10 cellular contexts compared by ENCODE assay signal in the genomic region with DNA sequence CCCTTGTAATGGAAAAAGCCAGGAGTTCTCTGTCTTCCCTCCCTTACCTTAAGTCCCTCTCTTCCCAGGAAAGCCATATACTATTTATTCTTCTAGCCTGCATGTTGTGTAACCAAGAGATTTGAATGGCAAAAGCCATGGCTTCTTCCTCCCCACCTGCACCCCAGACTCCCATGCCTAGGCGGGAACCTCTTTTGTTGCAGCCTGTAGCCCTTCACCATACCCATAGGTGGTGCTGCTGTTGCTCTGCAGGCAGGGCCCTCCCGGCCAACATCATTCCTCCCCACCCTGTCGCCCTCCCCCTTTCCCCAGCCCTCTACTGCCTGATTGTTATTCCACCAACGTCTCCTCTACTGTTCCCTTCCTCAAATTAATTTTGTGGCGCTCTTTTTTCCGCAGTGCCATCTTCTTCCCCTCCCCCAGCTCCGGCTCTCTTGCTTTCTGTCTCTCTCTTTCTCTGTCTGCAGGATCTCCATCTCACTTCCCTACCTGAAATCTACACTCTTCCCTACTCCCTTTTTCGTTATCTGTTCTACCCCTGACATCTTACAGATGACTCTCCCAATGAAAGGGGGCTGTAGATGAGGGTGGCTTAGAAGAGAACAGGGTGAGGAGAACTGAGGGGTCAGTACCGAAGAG. TPM values are rescaled to one million over a fixed set of nuclear protein-coding genes. Genes with fewer than 3 reads are reported as not detected.
DNase-seq lines count a peak whose midpoint lies in the region; ATAC-seq and TF ChIP-seq lines count a peak whose summit lies in the region.
"Had no signal": no experiment of that assay in that cellular context is flagged by ENCODE, and none has a peak within 500 bp of the region (broad histone marks: within the 10 kb centered on the region; RNA-seq: fewer than 3 reads in every experiment).

No MANE protein-coding gene starts in this region.

- H2AFZ ChIP-seq in GM23338, result no peak overlapping the region
- no peak overlapping the region for H2AFZ ChIP-seq in smooth muscle cell (ENCODE audit: low read depth)

- H3K4me1 ChIP-seq in BLaER1 treated with 17β-estradiol and CSF1 and Interleukin-3, amounts not matched to agents 10 nM and 100 nM, result peaks cover 10 to 69% (median 54%) of the 10 kb centered on the region in 10 experiments
- H3K4me1 ChIP-seq in GM23338 (ENCODE audit: insufficient read depth) (peaks cover 51% of the 10 kb centered on the region), smooth muscle cell (ENCODE audit: low read depth) (peaks cover 20% of the 10 kb centered on the region)

- peaks cover 2% of the 10 kb centered on the region; the same call in 2 of the 3 replicates for H3K36me3 Mint-ChIP-seq in GM23338 (ENCODE audit: low read depth)
- peaks cover 19% of the 10 kb centered on the region for H3K36me3 Mint-ChIP-seq in endothelial cell (ENCODE audit: low read depth, unreplicated experiment)
- H3K36me3 Mint-ChIP-seq in T-helper 2 cell treated with Interferon-gamma antibody and Interleukin-4, amounts not matched to agents 5 μg/mL and 100 μg/mL, for 36 hours (ENCODE audit: low read depth), result peaks cover 2% of the 10 kb centered on the region

- H3K9me3 ChIP-seq in BLaER1 treated with 17β-estradiol and CSF1 and Interleukin-3, amounts not matched to agents 10 nM and 100 nM (replicated peaks in 1 of 11), result no peaks in the 10 kb centered on the region
- H3K9me3 ChIP-seq in smooth muscle cell (replicated peaks; ENCODE audit: low read depth), result no peaks in the 10 kb centered on the region

- H3K4me2 ChIP-seq in BLaER1 treated with 17β-estradiol and CSF1 and Interleukin-3, amounts not matched to agents 10 nM and 100 nM, result peak overlapping the region in 9 of 11 experiments; percentile 49 to 92 (median 83); a peak in 17 of 22 replicates
- H3K4me2 ChIP-seq in GM23338, result peak overlapping the region; percentile 78
- H3K4me2 ChIP-seq in smooth muscle cell, result no peak overlapping the region

- peak overlapping the region in 2 of 10 experiments; percentile 21; a peak in 2 of 20 replicates for H3K4me3 ChIP-seq in BLaER1 treated with 17β-estradiol and CSF1 and Interleukin-3, amounts not matched to agents 10 nM and 100 nM
- H3K4me3 ChIP-seq in GM23338 (peak overlapping the region; percentile 43), smooth muscle cell (no peak overlapping the region)

- peaks cover 18 to 63% (median 47%) of the 10 kb centered on the region in 11 experiments; a peak in 20 of 22 replicates for H4K20me1 ChIP-seq in BLaER1 treated with 17β-estradiol and CSF1 and Interleukin-3, amounts not matched to agents 10 nM and 100 nM
- H4K20me1 ChIP-seq in GM23338 (replicated peaks; ENCODE audit: insufficient read depth) (no peaks in the 10 kb centered on the region), smooth muscle cell (ENCODE audit: low read depth) (peaks cover 42% of the 10 kb centered on the region)

- peak; percentile 79 to 94 for TF ChIP-seq CTCF in GM23338 (conservative IDR thresholded peaks at IDR 0.05; ENCODE audit: low read depth in 2 of 2)
- TF ChIP-seq CTCF in endothelial cell (IDR thresholded peaks at IDR 0.05; ENCODE audit: unreplicated experiment), result peak; percentile 54
- peak; percentile 28 for TF ChIP-seq CTCF in smooth muscle cell (IDR thresholded peaks at IDR 0.05; ENCODE audit: borderline replicate concordance, insufficient read depth, poor library complexity, severe bottlenecking)

- H3K27me3 Mint-ChIP-seq in GM23338 (ENCODE audit: insufficient read depth, low read depth, poor library complexity) (peaks cover 2% of the 10 kb centered on the region), endothelial cell (ENCODE audit: unreplicated experiment) (no peaks in the 10 kb centered on the region)
- no peaks in the 10 kb centered on the region for H3K27me3 Mint-ChIP-seq in T-helper 2 cell treated with Interferon-gamma antibody and Interleukin-4, amounts not matched to agents 5 μg/mL and 100 μg/mL, for 36 hours (ENCODE audit: low read depth)
- H3K27me3 Mint-ChIP-seq: IgD-negative memory B cell had no signal

- H3K4me1 Mint-ChIP-seq in GM23338 (peaks cover 63% of the 10 kb centered on the region), endothelial cell (ENCODE audit: unreplicated experiment) (peaks cover 42% of the 10 kb centered on the region)
- peaks cover 1% of the 10 kb centered on the region for H3K4me1 Mint-ChIP-seq in T-helper 2 cell treated with Interferon-gamma antibody and Interleukin-4, amounts not matched to agents 5 μg/mL and 100 μg/mL, for 36 hours (ENCODE audit: low read depth)

- DNase-seq in GM23338 (ENCODE audit: low spot score) (peak; percentile 93), NCI-H774 (lab: John Stamatoyannopoulos, UW) (peak; percentile 77), endothelial cell (ENCODE audit: low spot score) (peak; percentile 57), smooth muscle cell (lab: John Stamatoyannopoulos, UW; ENCODE audit: unreplicated experiment) (no peak)
- DNase-seq in activated effector memory CD4-positive, alpha-beta T cell treated with Interleukin-2 at 50 U/mL for 16 hours, result no peak
- DNase-seq in T-helper 2 cell treated with Interferon-gamma antibody and Interleukin-4, amounts not matched to agents 5 μg/mL and 100 μg/mL, for 36 hours (ENCODE audit: low spot score), result no peak

- H3K27ac Mint-ChIP-seq in GM23338 (peak overlapping the region; percentile 99), endothelial cell (ENCODE audit: unreplicated experiment) (no peak overlapping the region)
- H3K27ac Mint-ChIP-seq in T-helper 2 cell treated with Interferon-gamma antibody and Interleukin-4, amounts not matched to agents 5 μg/mL and 100 μg/mL, for 36 hours, result no peak overlapping the region
- H3K27ac Mint-ChIP-seq: IgD-negative memory B cell had no signal

- H3K36me3 ChIP-seq in BLaER1 treated with 17β-estradiol and CSF1 and Interleukin-3, amounts not matched to agents 10 nM and 100 nM, result peaks cover 45 to 95% (median 66%) of the 10 kb centered on the region in 11 experiments
- H3K36me3 ChIP-seq in GM23338 (ENCODE audit: insufficient read depth) (no peaks in the 10 kb centered on the region; the same call in 1 of the 2 replicates), smooth muscle cell (ENCODE audit: low read depth) (no peaks in the 10 kb centered on the region)

- ATAC-seq in GM23338, result peak; percentile 89
- ATAC-seq in HG03342 (IDR thresholded peaks at IDR 0.05; ENCODE audit: unreplicated experiment), result no peak

- peaks cover 4% of the 10 kb centered on the region; the same call in 1 of the 2 replicates for H3K9me2 ChIP-seq in GM23338 (ENCODE audit: insufficient read depth)

- peak overlapping the region in 4 of 11 experiments; percentile 27 to 65 (median 58); a peak in 6 of 22 replicates for H3K27ac ChIP-seq in BLaER1 treated with 17β-estradiol and CSF1 and Interleukin-3, amounts not matched to agents 10 nM and 100 nM
- H3K27ac ChIP-seq in GM23338 (ENCODE audit: low read depth) (peak overlapping the region; percentile 96), smooth muscle cell (ENCODE audit: low read depth) (no peak overlapping the region)

- H3K27me3 ChIP-seq in BLaER1 treated with 17β-estradiol and CSF1 and Interleukin-3, amounts not matched to agents 10 nM and 100 nM, result no peaks in the 10 kb centered on the region
- H3K27me3 ChIP-seq in GM23338 (ENCODE audit: insufficient read depth) (no peaks in the 10 kb centered on the region), smooth muscle cell (ENCODE audit: low read depth) (no peaks in the 10 kb centered on the region)

- H3K9me3 Mint-ChIP-seq in GM23338 (no peaks in the 10 kb centered on the region; the same call in 2 of the 3 replicates), endothelial cell (ENCODE audit: unreplicated experiment) (no peaks in the 10 kb centered on the region)
- H3K9me3 Mint-ChIP-seq in T-helper 2 cell treated with Interferon-gamma antibody and Interleukin-4, amounts not matched to agents 5 μg/mL and 100 μg/mL, for 36 hours, result no peaks in the 10 kb centered on the region
- H3K9me3 Mint-ChIP-seq: IgD-negative memory B cell had no signal

- H3K9ac ChIP-seq in BLaER1 treated with 17β-estradiol and CSF1 and Interleukin-3, amounts not matched to agents 10 nM and 100 nM, result peak overlapping the region in 4 of 11 experiments; percentile 29 to 43 (median 34); a peak in 4 of 22 replicates
- no peak overlapping the region for H3K9ac ChIP-seq in smooth muscle cell (ENCODE audit: low read depth)

- H3F3A ChIP-seq in GM23338 (replicated peaks; ENCODE audit: low read depth), result peaks cover 12% of the 10 kb centered on the region; the same call in 1 of the 2 replicates
- H3F3A ChIP-seq in smooth muscle cell (ENCODE audit: low read depth), result no peaks in the 10 kb centered on the region

- H3K79me2 ChIP-seq in GM23338 (replicated peaks; ENCODE audit: insufficient read depth) (no peaks in the 10 kb centered on the region), smooth muscle cell (ENCODE audit: low read depth) (no peaks in the 10 kb centered on the region)

- peak overlapping the region; percentile 58 for H3K4me3 Mint-ChIP-seq in GM23338
- no peak overlapping the region for H3K4me3 Mint-ChIP-seq in endothelial cell (ENCODE audit: unreplicated experiment)
- no peak overlapping the region for H3K4me3 Mint-ChIP-seq in T-helper 2 cell treated with Interferon-gamma antibody and Interleukin-4, amounts not matched to agents 5 μg/mL and 100 μg/mL, for 36 hours
- H3K4me3 Mint-ChIP-seq: IgD-negative memory B cell had no signal

- 40% methylated on average over 9 of the region's 9 CpGs for WGBS in smooth muscle cell (ENCODE audit: low lambda C conversion rate)

TF ChIP-seq in GM23338, 12 proteins besides CTCF, POLR2A, EP300 and RAD21 (continues in another document):
- no peak for TF ChIP-seq EZH2phosphoT487 (IDR thresholded peaks at IDR 0.05; ENCODE audit: unreplicated experiment)
- 0 out of 2 replicates have a peak, but pooled peaks have one; percentile 19 for TF ChIP-seq POLR2AphosphoS5 (IDR thresholded peaks at IDR 0.05; ENCODE audit: low read depth)
- no peak for TF ChIP-seq NANOG (IDR thresholded peaks at IDR 0.05; ENCODE audit: borderline replicate concordance)
- peak; percentile 26; the same call in 1 of the 2 replicates for TF ChIP-seq CREB1 (CRISPR knock-in tag; IDR thresholded peaks at IDR 0.05; ENCODE audit: low read depth)

RNA-seq across cellular contexts. Expression of gene NGDN, which starts 13.8 kb away (rescaled TPM):
- 48.6 and 67.1 TPM in 2 replicates for total RNA-seq in GM23338 (2014; rRNA removed; shearing (Covaris generic))
- 81.6 and 90.8 TPM in 2 replicates for polyA plus RNA-seq in GM23338 (2016; fragmentation: Nextera tagmentation; extraction: Ambion mirVana)
- total RNA-seq in endothelial cell (ENCODE audit: unreplicated experiment), result 37.7 TPM
- total RNA-seq in smooth muscle cell, result 43.2 and 52.0 TPM in 2 replicates
- 58.0 and 59.6 TPM in 2 replicates for polyA plus RNA-seq in smooth muscle cell

RNA-seq across cellular contexts. Expression of gene MYH7, which starts 47.9 kb away (rescaled TPM):
- total RNA-seq in GM23338 (2014; rRNA removed; shearing (Covaris generic)), result not detected in 2 replicates
- polyA plus RNA-seq in GM23338 (2016; fragmentation: Nextera tagmentation; extraction: Ambion mirVana) (0.05 TPM in 1 of 2 replicates, not detected in the other), smooth muscle cell (0.02 TPM in 1 of 2 replicates, not detected in the other)
- total RNA-seq in endothelial cell (ENCODE audit: unreplicated experiment) (0.18 TPM), smooth muscle cell (not detected in 2 replicates)
- polyA plus RNA-seq: IgD-negative memory B cell, urinary bladder had no signal

Comparison
In these comparisons a context has a peak if more than half of its experiments do, and no peak if none do; other contexts are left out.
1. DNase-seq: peak in GM23338 (single experiment), NCI-H774 (single experiment) and endothelial cell (single experiment); none in smooth muscle cell (single experiment), activated effector memory CD4-positive, alpha-beta T cell treated with Interleukin-2 at 50 U/mL for 16 hours (single experiment) and T-helper 2 cell treated with Interferon-gamma antibody and Interleukin-4, amounts not matched to agents 5 μg/mL and 100 μg/mL, for 36 hours (single experiment).
2. CTCF ChIP-seq: peak in every context shown above with its lines; median percentile 86 in GM23338; 54 in endothelial cell; 28 in smooth muscle cell.